In genomic region chr14:50231475-50232275, GRCh38 we compare ENCODE assay signal across 8 cellular contexts. TPM values are rescaled to one million over a fixed set of nuclear protein-coding genes. Genes with fewer than 3 reads are reported as not detected.
DNase-seq lines count a peak whose midpoint lies in the region; ATAC-seq and TF ChIP-seq lines count a peak whose summit lies in the region.

Gene SOS2, minus strand, starts transcription at chr14:50231578. Its CDS starts 295 bp downstream, at chr14:50231283.

- peaks cover 7 to 24% of the 10 kb centered on the region in 2 donors for H3K36me3 Mint-ChIP-seq in activated naive CD4-positive, alpha-beta T cell treated with anti-CD3 and anti-CD28 coated beads, Interleukin-2, amount 50 U/mL, for 72 hours

- H3K27ac ChIP-seq in ovary (peak within 1 kb of the TSS; percentile 77 to 96), thymus (ENCODE audit: low read depth) (peak within 1 kb of the TSS; percentile 97)

- H3K4me3 ChIP-seq in GM08714 (ENCODE audit: low read length), result peak within 1 kb of the TSS; percentile 94
- peak within 1 kb of the TSS; percentile 71 for H3K4me3 ChIP-seq in HFF-Myc (replicated peaks; ENCODE audit: low read depth, low read length)
- H3K4me3 ChIP-seq in ovary, result peak within 1 kb of the TSS; percentile 89
- peak within 1 kb of the TSS; percentile 99 for H3K4me3 ChIP-seq in thymus (ENCODE audit: low read length)

- peak within 1 kb of the TSS; percentile 95 for H3K27ac Mint-ChIP-seq in activated naive CD4-positive, alpha-beta T cell treated with anti-CD3 and anti-CD28 coated beads, Interleukin-2, amount 50 U/mL, for 72 hours

- no peaks in the 10 kb centered on the region for H3K9me3 ChIP-seq in ovary
- no peaks in the 10 kb centered on the region for H3K9me3 ChIP-seq in thymus (ENCODE audit: control insufficient read depth)

- H3K36me3 ChIP-seq in ovary (no peaks in the 10 kb centered on the region), thymus (ENCODE audit: control insufficient read depth, insufficient read depth) (no peaks in the 10 kb centered on the region)

- no peak for TF ChIP-seq CTCF in HFF-Myc (IDR thresholded peaks at IDR 0.05; ENCODE audit: low read depth, low read length, missing control alignments)
- TF ChIP-seq CTCF in ovary (IDR thresholded peaks at IDR 0.05), result no peak

- TF ChIP-seq POLR2A in ovary (IDR thresholded peaks at IDR 0.05), result peak; percentile 62

- H3K27me3 ChIP-seq in ovary, result no peaks in the 10 kb centered on the region
- no peaks in the 10 kb centered on the region for H3K27me3 ChIP-seq in thymus (ENCODE audit: control insufficient read depth, insufficient read depth)

- TF ChIP-seq EP300 in ovary (IDR thresholded peaks at IDR 0.05), result no peak

- H3K4me1 ChIP-seq in ovary (ENCODE audit: insufficient read depth) (peaks cover 4% of the 10 kb centered on the region), thymus (ENCODE audit: control insufficient read depth, insufficient read depth, low read length) (peaks cover 3% of the 10 kb centered on the region)

- intact Hi-C loops in ovary (cut with DNase I), result no loop called here

- peak; percentile 80 to 87 for ATAC-seq in activated naive CD4-positive, alpha-beta T cell treated with anti-CD3 and anti-CD28 coated beads, Interleukin-2, amount 50 U/mL, for 72 hours

- H3K9me3 Mint-ChIP-seq in activated naive CD4-positive, alpha-beta T cell treated with anti-CD3 and anti-CD28 coated beads, Interleukin-2, amount 50 U/mL, for 72 hours, result peaks cover 0 to 4% of the 10 kb centered on the region in 2 donors

- WGBS in ovary, 3 donors, result 0 to 1% (median 0%) methylated on average over 53 to 89 of the region's 90 CpGs
- WGBS in thymus, result under 1% methylated on average over 90 of the region's 90 CpGs

- no peak for DNase-seq in HFF-Myc (ENCODE audit: extremely low read depth, low read depth)
- peak; percentile 72 for DNase-seq in MV-4-11 (lab: John Stamatoyannopoulos, UW)
- DNase-seq in SKM-1 (lab: John Stamatoyannopoulos, UW; ENCODE audit: unreplicated experiment), result peak; percentile 3
- DNase-seq in activated naive CD4-positive, alpha-beta T cell treated with anti-CD3 and anti-CD28 coated beads, Interleukin-2, amount 50 U/mL, for 72 hours (ENCODE audit: low spot score in 2 of 2), result peak; percentile 78 to 82
- DNase-seq in glomerular visceral epithelial cell (ENCODE audit: extremely low spot score), result peak; percentile 87
- peak; percentile 83 to 91 (median 87) for DNase-seq in ovary

RNA-seq across cellular contexts. Expression of gene SOS2, which starts in this region (rescaled TPM):
- 10 to 100 TPM; 22.5 to 33.1 TPM for total RNA-seq in activated naive CD4-positive, alpha-beta T cell treated with anti-CD3 and anti-CD28 coated beads, Interleukin-2, amount 50 U/mL, for 72 hours
- total RNA-seq in ovary, result 10 to 100 TPM; 20.6 to 29.3 (median 27.4) TPM
- polyA plus RNA-seq in ovary, result 10 to 100 TPM; 10.2 to 20.5 TPM
- 15.4 TPM for polyA plus RNA-seq in thymus
